8 cellular contexts compared by ENCODE assay signal in genomic region chr7:104156842-104157277, GRCh38. TPM values are rescaled to one million over a fixed set of nuclear protein-coding genes. Genes with fewer than 3 reads are reported as not detected.
DNase-seq lines count a peak whose midpoint lies in the region; TF ChIP-seq lines count a peak whose summit lies in the region.

No MANE protein-coding gene starts in this region.

- peak; percentile 25 for TF ChIP-seq CTCF in CD14-positive monocyte (IDR thresholded peaks at IDR 0.05)
- TF ChIP-seq CTCF in esophagus squamous epithelium (IDR thresholded peaks at IDR 0.05), result peak in 4 of 6 experiments; percentile 25 to 49 (median 37)

- peaks cover 19 to 28% of the 10 kb centered on the region in 2 donors for H3K36me3 Mint-ChIP-seq in CD14-positive monocyte

- no peaks in the 10 kb centered on the region for H3K4me1 Mint-ChIP-seq in CD14-positive monocyte

- no peak for TF ChIP-seq POLR2A in esophagus squamous epithelium (IDR thresholded peaks at IDR 0.05)

- no peak overlapping the region for H3K4me3 ChIP-seq in esophagus squamous epithelium

- H3K27ac Mint-ChIP-seq in CD14-positive monocyte, result no peak overlapping the region

- peaks cover 0 to 29% (median 0%) of the 10 kb centered on the region in 3 donors for H3K36me3 ChIP-seq in esophagus squamous epithelium

- DNase-seq in CD14-positive monocyte (ENCODE audit: low spot score) (no peak), HS-5 (ENCODE audit: low read depth) (peak; percentile 0), OCI-M1 (lab: John Stamatoyannopoulos, UW) (peak; percentile 86), esophagus squamous epithelium (lab: John Stamatoyannopoulos, UW) (no peak), superior temporal gyrus (ENCODE audit: extremely low spot score) (peak; percentile 75), cardiac septum (ENCODE audit: low spot score) (no peak)
- DNase-seq in stimulated activated CD8-positive, alpha-beta memory T cell treated with anti-CD3 and anti-CD28 coated beads, Interleukin-4, amount 100 ng/mL, for 48 hours, result no peak
- DNase-seq in activated CD4-positive, alpha-beta T cell treated with anti-CD3 and anti-CD28 coated beads for 4 hours, result no peak

- H3K9me3 ChIP-seq in esophagus squamous epithelium, result no peaks in the 10 kb centered on the region

- H3K27me3 ChIP-seq in esophagus squamous epithelium, result no peaks in the 10 kb centered on the region

- WGBS in esophagus squamous epithelium, 2 donors, result 24 to 46% methylated on average over 2 of the region's 2 CpGs

- H3K4me1 ChIP-seq in esophagus squamous epithelium, result no peaks in the 10 kb centered on the region

- no peaks in the 10 kb centered on the region for H3K27me3 Mint-ChIP-seq in CD14-positive monocyte (ENCODE audit: low read depth in 3 of 3)

- no peaks in the 10 kb centered on the region for H3K9me3 Mint-ChIP-seq in CD14-positive monocyte

- intact Hi-C loops in CD14-positive monocyte (cut with micrococcal nuclease), result no loop called here
- intact Hi-C loops in esophagus squamous epithelium (cut with DNase I), result no loop called here
- intact Hi-C loops in cardiac septum (cut with DNase I), result loop anchor here (5.0 kb wide), 1 partner anchor 630 kb away; no protein-coding TSS in a partner anchor

- H3K27ac ChIP-seq in esophagus squamous epithelium, result no peak overlapping the region

- no peak overlapping the region for H3K4me3 Mint-ChIP-seq in CD14-positive monocyte

RNA-seq across cellular contexts. Expression of gene ORC5, which starts 51.0 kb away (rescaled TPM):
- polyA plus RNA-seq in CD14-positive monocyte, result 1 to 10 TPM; 7.0 to 7.9 TPM
- 10 to 100 TPM in 3 of 4 donors, 1 to 10 TPM in 1; 4.3 to 21.6 (median 19.6) TPM for total RNA-seq in esophagus squamous epithelium
- 8.6 TPM for total RNA-seq in cardiac septum

Comparison
In these comparisons a context has a peak if more than half of its experiments do, and no peak if none do; other contexts are left out.
1. DNase-seq: peak in HS-5 (single experiment), OCI-M1 (single experiment) and superior temporal gyrus (single experiment); none in CD14-positive monocyte (single experiment), esophagus squamous epithelium (single experiment), stimulated activated CD8-positive, alpha-beta memory T cell treated with anti-CD3 and anti-CD28 coated beads, Interleukin-4, amount 100 ng/mL, for 48 hours (single experiment), activated CD4-positive, alpha-beta T cell treated with anti-CD3 and anti-CD28 coated beads for 4 hours (0 of 2) and cardiac septum (single experiment).